ENCODE assay signal across 9 cellular contexts in genomic region chr20:17995967-17996819, GRCh38. TPM values are rescaled to one million over a fixed set of nuclear protein-coding genes. Genes with fewer than 3 reads are reported as not detected.
DNase-seq lines count a peak whose midpoint lies in the region; ATAC-seq and FAIRE-seq lines count a peak whose summit lies in the region.
"Had no signal": no experiment of that assay in that cellular context is flagged by ENCODE, and none has a peak within 500 bp of the region (broad histone marks: within the 10 kb centered on the region; RNA-seq: fewer than 3 reads in every experiment).

No MANE protein-coding gene starts in this region.

- no peak overlapping the region for H3K9ac ChIP-seq in trophoblast cell (ENCODE audit: low read length)

- no peak overlapping the region for H3K18ac ChIP-seq in trophoblast cell (ENCODE audit: low read length)

- no peak overlapping the region for H4K91ac ChIP-seq in trophoblast cell (ENCODE audit: low read depth, low read length)

- no peak overlapping the region for H3K27ac Mint-ChIP-seq in activated T-helper 17 cell treated with anti-CD3 and anti-CD28 coated beads, Interleukin-2, amount 50 U/mL, for 72 hours

- no peaks in the 10 kb centered on the region for H3K9me3 Mint-ChIP-seq in activated T-helper 17 cell treated with anti-CD3 and anti-CD28 coated beads, Interleukin-2, amount 50 U/mL, for 72 hours
- H3K9me3 Mint-ChIP-seq: central memory CD8-positive, alpha-beta T cell had no signal

- FAIRE-seq in G401.6 (lab: Jason Lieb, UNC), result peak; percentile 83

- H3K27me3 Mint-ChIP-seq in activated T-helper 17 cell treated with anti-CD3 and anti-CD28 coated beads, Interleukin-2, amount 50 U/mL, for 72 hours, result peaks cover 4% of the 10 kb centered on the region
- H3K27me3 Mint-ChIP-seq: central memory CD8-positive, alpha-beta T cell had no signal

- no peak overlapping the region for H2BK120ac ChIP-seq in trophoblast cell (ENCODE audit: insufficient read depth, low read length, poor library complexity)

- H3K23ac ChIP-seq in trophoblast cell (ENCODE audit: low read length), result no peak overlapping the region

- no peaks in the 10 kb centered on the region for H3K79me2 ChIP-seq in trophoblast cell (ENCODE audit: control insufficient read depth, insufficient read depth, low read length, poor library complexity)

- peak overlapping the region; percentile 58 for H2BK12ac ChIP-seq in trophoblast cell (ENCODE audit: low read length)

- H3K4me1 Mint-ChIP-seq in activated T-helper 17 cell treated with anti-CD3 and anti-CD28 coated beads, Interleukin-2, amount 50 U/mL, for 72 hours, result peaks cover 20% of the 10 kb centered on the region

- no peak overlapping the region for H3K4me3 Mint-ChIP-seq in activated T-helper 17 cell treated with anti-CD3 and anti-CD28 coated beads, Interleukin-2, amount 50 U/mL, for 72 hours
- H3K4me3 Mint-ChIP-seq: central memory CD8-positive, alpha-beta T cell had no signal

- no peak overlapping the region for H3K14ac ChIP-seq in trophoblast cell (ENCODE audit: low read length)

- no peak overlapping the region for H3K4ac ChIP-seq in trophoblast cell (ENCODE audit: low read depth, low read length)

- no peaks in the 10 kb centered on the region for H3K4me1 ChIP-seq in trophoblast cell (ENCODE audit: control insufficient read depth in 1 of 2, insufficient read depth in 2 of 2, low read length in 2 of 2)

- no peak overlapping the region for H3K4me3 ChIP-seq in trophoblast cell (ENCODE audit: low read depth, low read length)

- no peak overlapping the region for H4K12ac ChIP-seq in trophoblast cell (ENCODE audit: low read depth, low read length)

- no peak overlapping the region for H2AFZ ChIP-seq in trophoblast cell (ENCODE audit: insufficient read depth, low read length, poor library complexity)

- no peaks in the 10 kb centered on the region for H3K79me1 ChIP-seq in trophoblast cell (ENCODE audit: low read length)

- no peak overlapping the region for H2BK5ac ChIP-seq in trophoblast cell (ENCODE audit: low read depth, low read length, poor library complexity)

- no peaks in the 10 kb centered on the region for H3K9me3 ChIP-seq in trophoblast cell (ENCODE audit: insufficient read depth, low read depth, low read length)

- no peak overlapping the region for H4K8ac ChIP-seq in trophoblast cell (ENCODE audit: low read depth, low read length)

- no CpG with 5 or more reads among the region's 16 CpGs for WGBS in trophoblast cell (ENCODE audit: extremely low coverage, insufficient coverage, insufficient read length)

- no peaks in the 10 kb centered on the region for H3K27me3 ChIP-seq in trophoblast cell (ENCODE audit: insufficient read depth, low read length)

- H2AK5ac ChIP-seq in trophoblast cell (ENCODE audit: low read length), result no peak overlapping the region

- ATAC-seq in HG03175 (IDR thresholded peaks at IDR 0.05; ENCODE audit: unreplicated experiment) (peak; percentile 49), GM18873 (IDR thresholded peaks at IDR 0.05; ENCODE audit: low FRiP score, unreplicated experiment) (no peak)
- ATAC-seq in activated T-helper 17 cell treated with anti-CD3 and anti-CD28 coated beads, Interleukin-2, amount 50 U/mL, for 72 hours (replicated peaks), result peak; percentile 29

- H3K4me2 ChIP-seq in trophoblast cell (ENCODE audit: low read length), result no peak overlapping the region

- peak; percentile 80 for DNase-seq in NCI-H82 (lab: John Stamatoyannopoulos, UW)
- peak; percentile 67 for DNase-seq in germinal center (ENCODE audit: low spot score)
- peak; percentile 44 to 82 for DNase-seq in trophoblast cell
- DNase-seq in DMS153 treated with DMSO at 0.1 percent for 48 hours (lab: John Stamatoyannopoulos, UW; ENCODE audit: unreplicated experiment), result no peak

- peaks cover 0 to 2% of the 10 kb centered on the region in 2 experiments for H3K36me3 ChIP-seq in trophoblast cell (ENCODE audit: control insufficient read depth in 1 of 2, insufficient read depth in 2 of 2, low read length in 2 of 2)

- no peak overlapping the region for H3K27ac ChIP-seq in trophoblast cell (ENCODE audit: low read depth, low read length)

- H3K36me3 Mint-ChIP-seq in activated T-helper 17 cell treated with anti-CD3 and anti-CD28 coated beads, Interleukin-2, amount 50 U/mL, for 72 hours (ENCODE audit: low read depth), result peaks cover 10% of the 10 kb centered on the region

RNA-seq across cellular contexts. Expression of gene MGME1, which starts 27.4 kb away (rescaled TPM):
- 10 to 100 TPM; 24.2 to 33.2 TPM for total RNA-seq in activated T-helper 17 cell treated with anti-CD3 and anti-CD28 coated beads, Interleukin-2, amount 50 U/mL, for 72 hours
- polyA plus RNA-seq in trophoblast cell (2013), result 20.7 and 21.8 TPM in 2 replicates

RNA-seq across cellular contexts. Expression of gene SNX5, which starts 27.6 kb away (rescaled TPM):
- total RNA-seq in activated T-helper 17 cell treated with anti-CD3 and anti-CD28 coated beads, Interleukin-2, amount 50 U/mL, for 72 hours, result 100 to 1,000 TPM; 175 to 201 TPM
- 333 and 360 TPM in 2 replicates for polyA plus RNA-seq in trophoblast cell (2013)
